Comparison of ENCODE assay signal across 17 cellular contexts in the genomic region with DNA sequence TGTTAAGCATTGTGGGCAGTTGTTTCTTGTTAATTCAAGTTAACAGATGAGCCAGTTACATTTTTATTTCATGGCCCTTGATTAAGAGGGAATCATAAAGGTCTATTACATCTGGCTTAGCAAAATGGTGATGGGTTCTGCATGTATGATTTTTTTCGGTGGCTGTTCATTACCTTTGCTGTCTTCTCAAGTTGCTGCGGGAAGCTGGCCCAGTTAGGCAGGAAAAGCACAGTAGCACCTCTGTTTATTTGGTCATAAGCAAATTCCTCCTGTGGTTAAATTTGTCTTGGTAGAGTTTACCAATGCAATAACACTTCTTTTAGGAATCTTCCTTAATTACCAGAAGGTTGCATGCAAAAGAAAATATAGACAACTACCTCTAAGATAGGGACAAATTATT.
"Had no signal": no experiment of that assay in that cellular context is flagged by ENCODE, and none has a peak within 500 bp of the region (broad histone marks: within the 10 kb centered on the region; RNA-seq: fewer than 3 reads in every experiment).

No MANE protein-coding gene starts in this region.

- H3K36me3 ChIP-seq: right lobe of liver, upper lobe of left lung, vagina had no signal

- H3K9me3 ChIP-seq: right lobe of liver, upper lobe of left lung, vagina had no signal

- DNase-seq: activated CD4-positive, alpha-beta T cell treated with anti-CD3 and anti-CD28 coated beads for 48 hours; activated CD4-positive, alpha-beta T cell treated with anti-CD3 and anti-CD28 coated beads, Interleukin-2, amount 50 U/mL, for 48 hours; activated CD8-positive, alpha-beta memory T cell treated with anti-CD3 and anti-CD28 coated beads for 24 hours; activated effector memory CD4-positive, alpha-beta T cell treated with Interleukin-2 at 50 U/mL for 16 hours; activated naive CD4-positive, alpha-beta T cell treated with Interleukin-2 at 50 U/mL for 16 hours; anterior cingulate cortex; caudate nucleus; kidney glomerular epithelial cell; left ventricle myocardium superior; right lobe of liver; stimulated activated CD4-positive, alpha-beta T cell treated with anti-CD3 and anti-CD28 coated beads, Interleukin-12 subunit alpha, Interleukin-12 subunit beta, amount 100 ng/mL, for 4 hours; stimulated activated CD4-positive, alpha-beta T cell treated with anti-CD3 and anti-CD28 coated beads, Interleukin-4, amount 100 ng/mL, for 1 hour; T-helper 9 cell; upper lobe of left lung had no signal

- H3K4me1 ChIP-seq: foreskin keratinocyte, right lobe of liver, vagina had no signal

- H3K27ac ChIP-seq: foreskin keratinocyte, right lobe of liver, upper lobe of left lung, VCaP had no signal

- H3K4me3 ChIP-seq: right lobe of liver, upper lobe of left lung, vagina had no signal

- ATAC-seq: left ventricle myocardium superior, right lobe of liver had no signal

- H3K27me3 ChIP-seq: foreskin keratinocyte, right lobe of liver, upper lobe of left lung, vagina had no signal
